In the genomic region with DNA sequence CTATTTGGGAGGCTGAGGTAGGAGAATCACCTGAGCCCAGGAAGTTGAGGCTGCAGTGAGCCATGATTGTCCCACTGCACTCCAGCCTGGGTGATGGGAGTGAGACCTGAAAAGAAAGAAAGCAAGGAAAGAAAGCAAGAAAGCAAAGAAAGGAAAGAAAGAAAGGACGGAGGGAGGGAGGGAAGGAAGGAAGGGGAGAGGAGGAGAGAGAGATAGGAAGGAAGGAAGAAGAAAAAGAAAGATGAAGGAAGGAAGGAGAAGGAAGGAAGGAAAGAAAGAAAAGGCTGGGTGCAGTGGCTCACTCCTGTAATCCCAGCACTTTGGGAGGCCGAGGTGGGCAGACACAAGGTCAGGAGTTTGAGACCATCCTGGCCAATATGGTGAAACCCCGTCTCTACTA, we compare ENCODE assay signal across 2 cellular contexts. TPM values are rescaled to one million over a fixed set of nuclear protein-coding genes. Genes with fewer than 3 reads are reported as not detected.
"Had no signal": no experiment of that assay in that cellular context is flagged by ENCODE, and none has a peak within 500 bp of the region (broad histone marks: within the 10 kb centered on the region; RNA-seq: fewer than 3 reads in every experiment).

No MANE protein-coding gene starts in this region.

RNA-seq across cellular contexts. Expression of a gene that starts 5.2 kb away (rescaled TPM):
- total RNA-seq: fibroblast of lung, SK-MEL-5 had no signal
- polyA plus RNA-seq: fibroblast of lung had no signal
